In the genomic region with DNA sequence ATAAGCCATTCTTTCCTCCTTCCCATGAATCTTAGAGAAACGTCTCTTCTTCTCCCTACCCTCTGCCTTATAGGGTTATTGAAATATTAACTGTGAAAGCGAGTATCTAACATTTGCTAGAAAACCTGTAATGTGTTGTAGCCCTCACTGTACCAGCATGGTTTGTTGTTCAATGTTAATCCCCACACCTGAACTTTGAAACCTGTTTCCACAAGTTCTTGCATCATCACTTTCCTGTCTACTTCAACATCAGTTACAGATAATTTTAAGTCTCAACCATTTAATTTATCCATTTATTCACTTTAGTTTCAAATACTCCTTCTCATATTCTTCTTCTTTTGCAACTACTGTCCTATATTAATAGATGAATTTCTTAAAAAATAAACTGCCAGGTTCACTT, we compare ENCODE assay signal across 15 cellular contexts.
DNase-seq lines count a peak whose midpoint lies in the region; ATAC-seq and TF ChIP-seq lines count a peak whose summit lies in the region.
"Had no signal": no experiment of that assay in that cellular context is flagged by ENCODE, and none has a peak within 500 bp of the region (broad histone marks: within the 10 kb centered on the region; RNA-seq: fewer than 3 reads in every experiment).

No MANE protein-coding gene starts in this region.

- H3K79me2 ChIP-seq in GM23338 (replicated peaks; ENCODE audit: insufficient read depth): no peaks in the 10 kb centered on the region

- ATAC-seq in IMR-90 (ENCODE audit: low read depth) (no peak), right lobe of liver (peak; percentile 64 to 86 (median 77)), GM23338 (no peak)

- H3K4me3 ChIP-seq in IMR-90 (ENCODE audit: insufficient read depth, low read depth, low read length): no peak overlapping the region
- H3K4me3 ChIP-seq in epithelial cell of esophagus (ENCODE audit: low read length): no peak overlapping the region
- no peak overlapping the region for H3K4me3 ChIP-seq in right lobe of liver
- no peak overlapping the region for H3K4me3 ChIP-seq in GM23338
- H3K4me3 ChIP-seq in WERI-Rb-1 (ENCODE audit: low read depth, low read length): no peak overlapping the region
- H3K4me3 ChIP-seq: BLaER1 had no signal

- no peak overlapping the region for H2AK5ac ChIP-seq in IMR-90 (ENCODE audit: low read depth, low read length)

- no peak for TF ChIP-seq RAD21 in IMR-90 (IDR thresholded peaks at IDR 0.05; ENCODE audit: low read length)

- H3F3A ChIP-seq in GM23338 (replicated peaks; ENCODE audit: low read depth): no peaks in the 10 kb centered on the region

- H3K27ac ChIP-seq in IMR-90 (ENCODE audit: insufficient read depth, low read length): no peak overlapping the region
- no peak overlapping the region for H3K27ac ChIP-seq in right lobe of liver
- no peak overlapping the region for H3K27ac ChIP-seq in GM23338 (ENCODE audit: low read depth)
- no peak overlapping the region for H3K27ac ChIP-seq in WERI-Rb-1
- H3K27ac ChIP-seq: BLaER1, HL-60 had no signal

- H3K23ac ChIP-seq in IMR-90 (ENCODE audit: low read depth, low read length): no peak overlapping the region

- H3K9me3 ChIP-seq in IMR-90 (ENCODE audit: control insufficient read depth, insufficient read depth, low read length) (no peaks in the 10 kb centered on the region), right lobe of liver (no peaks in the 10 kb centered on the region), WERI-Rb-1 (ENCODE audit: severe bottlenecking) (no peaks in the 10 kb centered on the region)
- H3K9me3 ChIP-seq: BLaER1, Caco-2 had no signal

- H3K4me1 Mint-ChIP-seq in GM23338: peaks cover 19% of the 10 kb centered on the region
- H3K4me1 Mint-ChIP-seq: CD8-positive, alpha-beta memory T cell; IgD-negative memory B cell had no signal

- H3K56ac ChIP-seq in IMR-90 (ENCODE audit: extremely low read depth, insufficient read depth, low read length): no peak overlapping the region

- H4K20me1 ChIP-seq in IMR-90 (ENCODE audit: insufficient read depth, low read length) (no peaks in the 10 kb centered on the region), GM23338 (replicated peaks; ENCODE audit: insufficient read depth) (no peaks in the 10 kb centered on the region)
- H4K20me1 ChIP-seq: BLaER1 had no signal

- no peak overlapping the region for H3K9ac ChIP-seq in IMR-90 (ENCODE audit: low read depth, low read length)
- H3K9ac ChIP-seq: BLaER1 had no signal

- no peak overlapping the region for H2BK5ac ChIP-seq in IMR-90 (ENCODE audit: low read depth, low read length, poor library complexity, severe bottlenecking)

- no peaks in the 10 kb centered on the region for H3K4me1 ChIP-seq in IMR-90 (ENCODE audit: control insufficient read depth, insufficient read depth, low read length)
- H3K4me1 ChIP-seq in right lobe of liver: no peaks in the 10 kb centered on the region
- no peaks in the 10 kb centered on the region for H3K4me1 ChIP-seq in GM23338 (ENCODE audit: insufficient read depth)
- H3K4me1 ChIP-seq: Caco-2 had no signal

- no peaks in the 10 kb centered on the region; the same call in 2 of the 3 replicates for H3K9me3 Mint-ChIP-seq in GM23338
- H3K9me3 Mint-ChIP-seq: CD8-positive, alpha-beta memory T cell had no signal

- TF ChIP-seq POLR2A in IMR-90 (IDR thresholded peaks at IDR 0.05; ENCODE audit: low read depth, low read length) (no peak), right lobe of liver (IDR thresholded peaks at IDR 0.05) (no peak)

- H3K4ac ChIP-seq in IMR-90 (ENCODE audit: low read depth, low read length): no peak overlapping the region

- POLR2A ChIA-PET in IMR-90 (lab: Charles Lee; ENCODE audit: unreplicated experiment): no interaction called here

- no peak overlapping the region for H2BK20ac ChIP-seq in IMR-90 (ENCODE audit: low read depth, low read length)

- no peaks in the 10 kb centered on the region for H3K9me1 ChIP-seq in IMR-90 (ENCODE audit: insufficient read depth, low read length)

- H2AFZ ChIP-seq in IMR-90 (replicated peaks; ENCODE audit: low read length, poor library complexity): no peak overlapping the region
- H2AFZ ChIP-seq in GM23338: no peak overlapping the region

- no peaks in the 10 kb centered on the region for H3K36me3 ChIP-seq in IMR-90 (ENCODE audit: control insufficient read depth, insufficient read depth, low read length)
- H3K36me3 ChIP-seq in right lobe of liver: no peaks in the 10 kb centered on the region
- H3K36me3 ChIP-seq in GM23338 (ENCODE audit: insufficient read depth): no peaks in the 10 kb centered on the region
- H3K36me3 ChIP-seq in WERI-Rb-1: no peaks in the 10 kb centered on the region
- H3K36me3 ChIP-seq: BLaER1 had no signal

- DNase-seq in DMS53 (lab: John Stamatoyannopoulos, UW) (peak; percentile 56), IMR-90 (no peak), epithelial cell of esophagus (ENCODE audit: low read depth) (peak; percentile 33), right lobe of liver (no peak), GM23338 (ENCODE audit: low spot score) (no peak), NCI-H82 (lab: John Stamatoyannopoulos, UW) (no peak), WERI-Rb-1 (no peak)
- DNase-seq: 8988T; AML-193; Caco-2; CD8-positive, alpha-beta memory T cell; H7 had no signal

- CTCF ChIA-PET in IMR-90 (lab: Yijun Ruan, JAX): no interaction called here

- in situ Hi-C loops in IMR-90 (cut with MboI; ENCODE audit: low sequenced_read_pairs): no loop called here

- no TSS peak for BruUV-seq in IMR-90 (replicated peaks; lab: Mats Ljungman, UMichigan)

- dilution Hi-C loops in IMR-90 (cut with HindIII; ENCODE audit: low sequenced_read_pairs, unreplicated experiment): no loop called here

- no peak overlapping the region for H2AK9ac ChIP-seq in IMR-90 (replicated peaks; ENCODE audit: low read depth, low read length, poor library complexity)

- H3K27me3 ChIP-seq in IMR-90 (ENCODE audit: control insufficient read depth, insufficient read depth, low read length) (no peaks in the 10 kb centered on the region), right lobe of liver (no peaks in the 10 kb centered on the region), GM23338 (ENCODE audit: insufficient read depth) (no peaks in the 10 kb centered on the region), WERI-Rb-1 (ENCODE audit: insufficient read depth, low read depth, severe bottlenecking) (no peaks in the 10 kb centered on the region)
- H3K27me3 ChIP-seq: BLaER1 had no signal

- no peak overlapping the region for H3K4me3 Mint-ChIP-seq in GM23338
- H3K4me3 Mint-ChIP-seq: CD8-positive, alpha-beta memory T cell; IgD-negative memory B cell had no signal

- H4K91ac ChIP-seq in IMR-90 (ENCODE audit: insufficient read depth, low read depth, low read length): no peak overlapping the region

- no peak overlapping the region for H3K27ac Mint-ChIP-seq in GM23338
- H3K27ac Mint-ChIP-seq: IgD-negative memory B cell had no signal

- H2BK120ac ChIP-seq in IMR-90 (ENCODE audit: low read depth, low read length): no peak overlapping the region

- no peak overlapping the region for H3K14ac ChIP-seq in IMR-90 (replicated peaks; ENCODE audit: low read depth, low read length)

- no peaks in the 10 kb centered on the region for H3K36me3 Mint-ChIP-seq in GM23338 (ENCODE audit: low read depth)
- H3K36me3 Mint-ChIP-seq: IgD-negative memory B cell had no signal

- H3K9me2 ChIP-seq in GM23338 (ENCODE audit: insufficient read depth): no peaks in the 10 kb centered on the region

- no peak overlapping the region for H3K18ac ChIP-seq in IMR-90 (ENCODE audit: low read depth, low read length)

- TF ChIP-seq CTCF in IMR-90 (conservative IDR thresholded peaks at IDR 0.05; ENCODE audit: low read depth, low read length): no peak
- TF ChIP-seq CTCF in epithelial cell of esophagus (IDR thresholded peaks at IDR 0.05; ENCODE audit: insufficient read depth, low read depth, low read length, missing control alignments): no peak
- no peak for TF ChIP-seq CTCF in right lobe of liver (IDR thresholded peaks at IDR 0.05)
- TF ChIP-seq CTCF in GM23338 (conservative IDR thresholded peaks at IDR 0.05; ENCODE audit: low read depth in 2 of 2): no peak
- TF ChIP-seq CTCF in WERI-Rb-1 (IDR thresholded peaks at IDR 0.05; ENCODE audit: low read depth, low read length): no peak

- intact Hi-C loops in IMR-90 (cut with micrococcal nuclease): no loop called here
- intact Hi-C loops in right lobe of liver (cut with DNase I): no loop called here

- no peaks in the 10 kb centered on the region for H3K79me1 ChIP-seq in IMR-90 (ENCODE audit: low read depth in 1 of 2, low read length in 2 of 2)

- no peak overlapping the region for H3K4me2 ChIP-seq in IMR-90 (ENCODE audit: low read depth, low read length)
- H3K4me2 ChIP-seq in GM23338: no peak overlapping the region
- H3K4me2 ChIP-seq: BLaER1 had no signal

- peaks cover 2% of the 10 kb centered on the region for H3K27me3 Mint-ChIP-seq in GM23338 (ENCODE audit: insufficient read depth, low read depth, poor library complexity)
- H3K27me3 Mint-ChIP-seq: CD8-positive, alpha-beta memory T cell; IgD-negative memory B cell had no signal

- no peak overlapping the region for H4K5ac ChIP-seq in IMR-90 (ENCODE audit: low read depth, low read length)

- no CpG with 5 or more reads among the region's 2 CpGs for WGBS in IMR-90 (ENCODE audit: extremely low coverage in 2 of 2, insufficient read length in 1 of 2), 2 experiments
- WGBS in right lobe of liver (ENCODE audit: insufficient coverage, low coverage, low lambda C conversion rate, missing lambda C conversion rate): 34% methylated on average over 2 of the region's 2 CpGs

- no peak overlapping the region for H4K8ac ChIP-seq in IMR-90 (ENCODE audit: low read depth in 2 of 2, low read length in 2 of 2)

- no peak overlapping the region; the same call in 2 of the 3 replicates for H2BK15ac ChIP-seq in IMR-90 (ENCODE audit: low read depth, low read length)

TF ChIP-seq in IMR-90, 13 proteins besides CTCF, POLR2A, EP300 and RAD21:
- TF ChIP-seq MXI1 (IDR thresholded peaks at IDR 0.05; ENCODE audit: borderline replicate concordance, low read depth, low read length): no peak
- TF ChIP-seq CEBPB (IDR thresholded peaks at IDR 0.05; ENCODE audit: low read depth, low read length): peak; percentile 49

TF ChIP-seq in GM23338, 12 proteins besides CTCF, POLR2A, EP300 and RAD21:
- TF ChIP-seq EZH2phosphoT487 (IDR thresholded peaks at IDR 0.05; ENCODE audit: unreplicated experiment) (no peak), ETS1 (IDR thresholded peaks at IDR 0.05) (no peak), NANOG (IDR thresholded peaks at IDR 0.05; ENCODE audit: borderline replicate concordance) (no peak)

Comparison
In these comparisons a context has a peak if more than half of its experiments do, and no peak if none do; other contexts are left out.
1. DNase-seq: peak in DMS53 (single experiment) and epithelial cell of esophagus (single experiment); none in IMR-90 (single experiment), right lobe of liver (0 of 3), GM23338 (single experiment), NCI-H82 (single experiment) and WERI-Rb-1 (single experiment).
2. ATAC-seq: peak in right lobe of liver (4 of 4); none in IMR-90 (single experiment) and GM23338 (single experiment).